In the genomic region with DNA sequence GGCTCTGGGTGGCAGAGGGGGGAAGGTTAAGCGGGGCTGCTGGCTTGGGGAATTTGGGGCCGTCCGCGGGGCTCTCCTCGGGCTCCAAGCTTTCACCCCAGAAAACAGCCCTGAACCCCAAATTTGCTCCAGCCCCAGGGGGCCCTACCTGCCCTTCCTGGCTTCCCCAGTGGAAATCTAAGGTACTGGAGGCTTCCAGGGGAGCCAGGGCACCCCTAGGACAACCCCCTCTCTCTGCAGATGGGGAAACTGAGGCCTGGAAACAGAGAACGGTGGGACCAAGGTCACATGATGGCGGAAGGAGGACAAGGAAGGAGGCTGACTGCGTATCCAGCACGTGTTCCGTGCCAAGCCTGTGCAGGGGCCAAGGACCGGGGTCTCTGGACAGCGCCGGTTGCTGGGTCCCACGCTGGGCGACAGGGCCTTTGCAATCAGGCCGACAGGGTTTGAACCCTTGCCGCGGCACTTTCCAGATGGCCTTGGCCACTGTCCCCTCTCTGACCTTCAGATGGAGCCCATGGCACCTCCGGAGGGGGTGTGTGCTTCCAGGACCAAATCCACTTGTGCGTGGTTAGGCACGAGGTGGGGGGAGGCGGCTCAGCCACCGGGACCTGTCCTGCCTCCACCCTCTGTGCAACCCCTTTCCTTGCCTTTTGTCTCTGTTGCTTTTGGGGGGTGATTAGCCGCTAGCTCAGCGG, we compare ENCODE assay signal across 8 cellular contexts.
DNase-seq lines count a peak whose midpoint lies in the region; ATAC-seq and TF ChIP-seq lines count a peak whose summit lies in the region.

No MANE protein-coding gene starts in this region.

- H3K4me1 Mint-ChIP-seq in Calu3 (ENCODE audit: low read depth, unreplicated experiment) (peaks cover 2% of the 10 kb centered on the region), glutamatergic neuron (ENCODE audit: low read depth, unreplicated experiment) (peaks cover 17% of the 10 kb centered on the region), progenitor cell of endocrine pancreas (ENCODE audit: low read depth) (peaks cover 19% of the 10 kb centered on the region)

- DNase-seq in Calu3 (no peak), WERI-Rb-1 (peak; percentile 73), glutamatergic neuron (no peak), progenitor cell of endocrine pancreas (ENCODE audit: low spot score, unreplicated experiment) (no peak), HuH-7.5 (ENCODE audit: low spot score) (no peak)

- H3K27me3 ChIP-seq in WERI-Rb-1 (ENCODE audit: insufficient read depth, low read depth, severe bottlenecking): no peaks in the 10 kb centered on the region

- H3K27me3 Mint-ChIP-seq in Calu3 (ENCODE audit: unreplicated experiment): no peaks in the 10 kb centered on the region
- peaks cover 43% of the 10 kb centered on the region for H3K27me3 Mint-ChIP-seq in glutamatergic neuron (ENCODE audit: unreplicated experiment)
- H3K27me3 Mint-ChIP-seq in progenitor cell of endocrine pancreas: peaks cover 51% of the 10 kb centered on the region

- H3K27ac Mint-ChIP-seq in Calu3 (ENCODE audit: unreplicated experiment) (no peak overlapping the region), glutamatergic neuron (ENCODE audit: unreplicated experiment) (no peak overlapping the region), progenitor cell of endocrine pancreas (no peak overlapping the region)

- H3K9me3 Mint-ChIP-seq in Calu3 (ENCODE audit: low read depth, unreplicated experiment): no peaks in the 10 kb centered on the region
- peaks cover 16% of the 10 kb centered on the region for H3K9me3 Mint-ChIP-seq in glutamatergic neuron (ENCODE audit: unreplicated experiment)
- no peaks in the 10 kb centered on the region for H3K9me3 Mint-ChIP-seq in progenitor cell of endocrine pancreas (ENCODE audit: low read depth)

- TF ChIP-seq CTCF in Calu3 (IDR thresholded peaks at IDR 0.05; ENCODE audit: unreplicated experiment) (no peak), WERI-Rb-1 (IDR thresholded peaks at IDR 0.05; ENCODE audit: low read depth, low read length) (peak; percentile 41; the same call in 1 of the 2 replicates), glutamatergic neuron (IDR thresholded peaks at IDR 0.05; ENCODE audit: partially characterized antibody, unreplicated experiment) (no peak), progenitor cell of endocrine pancreas (IDR thresholded peaks at IDR 0.05; ENCODE audit: unreplicated experiment) (no peak)

- H3K36me3 ChIP-seq in WERI-Rb-1: no peaks in the 10 kb centered on the region

- H3K4me3 Mint-ChIP-seq in Calu3 (ENCODE audit: low read depth, unreplicated experiment) (peak overlapping the region; percentile 61), glutamatergic neuron (ENCODE audit: unreplicated experiment) (peak overlapping the region; percentile 72), progenitor cell of endocrine pancreas (ENCODE audit: low read depth) (peak overlapping the region; percentile 51)

- peaks cover 6% of the 10 kb centered on the region for H3K36me3 Mint-ChIP-seq in Calu3 (ENCODE audit: insufficient read depth, unreplicated experiment)
- H3K36me3 Mint-ChIP-seq in glutamatergic neuron (ENCODE audit: unreplicated experiment): no peaks in the 10 kb centered on the region
- H3K36me3 Mint-ChIP-seq in progenitor cell of endocrine pancreas (ENCODE audit: insufficient read depth): no peaks in the 10 kb centered on the region

- intact Hi-C loops in Calu3 (cut with micrococcal nuclease; ENCODE audit: unreplicated experiment): no loop called here

- CTCF ChIA-PET in Calu3 (lab: Charles Lee): no interaction called here

- peak overlapping the region; percentile 53 for H3K4me3 ChIP-seq in WERI-Rb-1 (ENCODE audit: low read depth, low read length)

- ATAC-seq in GM19455 (IDR thresholded peaks at IDR 0.05; ENCODE audit: unreplicated experiment) (no peak), GM21825 (IDR thresholded peaks at IDR 0.05; ENCODE audit: unreplicated experiment) (no peak), GM21717 (IDR thresholded peaks at IDR 0.05; ENCODE audit: unreplicated experiment) (no peak)

- BruUV-seq in Calu3 (replicated peaks; lab: Mats Ljungman, UMichigan): no TSS peak

- H3K9me3 ChIP-seq in WERI-Rb-1 (ENCODE audit: severe bottlenecking): no peaks in the 10 kb centered on the region

- H3K27ac ChIP-seq in WERI-Rb-1: peak overlapping the region; percentile 91
